ENCODE assay signal across 9 cellular contexts in the genomic region with DNA sequence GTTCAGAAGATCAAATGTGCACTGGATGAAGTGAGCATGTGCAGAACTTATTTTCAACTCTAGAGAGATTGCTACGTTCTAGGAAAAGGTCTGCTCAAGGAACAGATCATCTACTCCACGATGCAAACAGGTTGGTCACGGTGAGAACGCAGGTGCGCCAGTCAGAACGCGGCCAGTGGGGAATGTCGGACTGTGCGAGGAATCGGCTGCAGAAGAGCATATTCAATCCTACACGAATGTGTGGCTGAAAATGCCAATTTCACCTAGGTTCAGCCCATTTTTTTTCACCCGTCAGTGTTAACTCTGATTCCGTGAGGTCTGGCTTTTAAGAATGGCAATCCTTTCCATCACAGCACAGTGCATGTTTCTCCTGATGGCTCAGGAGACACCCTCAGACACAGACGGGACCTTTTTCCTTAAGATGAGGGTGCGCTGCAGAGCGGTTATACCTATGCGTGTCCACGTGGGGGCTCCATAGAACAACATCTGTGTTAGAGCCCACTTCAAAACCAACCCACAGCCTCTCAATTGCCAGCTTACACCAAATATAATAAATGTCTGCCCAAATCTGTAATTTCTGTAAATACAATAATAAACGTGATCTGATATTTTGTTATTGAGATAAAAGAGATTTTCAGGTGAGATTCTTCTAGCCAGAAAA.
DNase-seq lines count a peak whose midpoint lies in the region; ATAC-seq, FAIRE-seq and TF ChIP-seq lines count a peak whose summit lies in the region.
"Had no signal": no experiment of that assay in that cellular context is flagged by ENCODE, and none has a peak within 500 bp of the region (broad histone marks: within the 10 kb centered on the region; RNA-seq: fewer than 3 reads in every experiment).

No MANE protein-coding gene starts in this region.

- H3K4me2 ChIP-seq in astrocyte (ENCODE audit: low read length) (no peak overlapping the region), smooth muscle cell (no peak overlapping the region)

- no peaks in the 10 kb centered on the region for H3K9me3 Mint-ChIP-seq in astrocyte (ENCODE audit: unreplicated experiment)
- H3K9me3 Mint-ChIP-seq: stimulated activated naive CD8-positive, alpha-beta T cell treated with anti-CD3 and anti-CD28 coated beads, Interleukin-15, Interleukin-2, amounts not matched to agents 100 ng/mL and 50 ng/mL, for 24 hours had no signal

- H3K4me1 Mint-ChIP-seq in astrocyte (ENCODE audit: low read depth, unreplicated experiment): peaks cover under 1% of the 10 kb centered on the region

- TF ChIP-seq CTCF in astrocyte (IDR thresholded peaks at IDR 0.05; ENCODE audit: insufficient read depth, low read depth, low read length) (peak; percentile 73), smooth muscle cell (IDR thresholded peaks at IDR 0.05; ENCODE audit: borderline replicate concordance, insufficient read depth, poor library complexity, severe bottlenecking) (peak; percentile 63)

- H3K27me3 ChIP-seq in astrocyte (ENCODE audit: insufficient read depth, low read length) (no peaks in the 10 kb centered on the region), smooth muscle cell (ENCODE audit: low read depth) (peaks cover 77% of the 10 kb centered on the region)

- H4K20me1 ChIP-seq in astrocyte (ENCODE audit: insufficient read depth, low read length): no peaks in the 10 kb centered on the region
- H4K20me1 ChIP-seq in smooth muscle cell (ENCODE audit: low read depth): no peaks in the 10 kb centered on the region

- TF ChIP-seq RAD21 in Ishikawa (IDR thresholded peaks at IDR 0.05; ENCODE audit: low read depth): peak; percentile 52

- H3K27ac ChIP-seq in astrocyte (ENCODE audit: low read depth, low read length) (no peak overlapping the region), smooth muscle cell (ENCODE audit: low read depth) (no peak overlapping the region)

- DNase-seq in EH (ENCODE audit: low read depth) (peak; percentile 48), OCI-M1 (lab: John Stamatoyannopoulos, UW) (peak; percentile 79), astrocyte (ENCODE audit: low read depth) (peak; percentile 8), hippocampal formation (lab: John Stamatoyannopoulos, UW) (peak; percentile 2 to 4), smooth muscle cell (lab: John Stamatoyannopoulos, UW; ENCODE audit: unreplicated experiment) (no peak), T1000 (lab: John Stamatoyannopoulos, UW) (no peak)

- no peaks in the 10 kb centered on the region for H3F3A ChIP-seq in smooth muscle cell (ENCODE audit: low read depth)

- peak; percentile 43 for FAIRE-seq in astrocyte (lab: Jason Lieb, UNC)

- H3K9ac ChIP-seq in astrocyte (ENCODE audit: low read length): no peak overlapping the region
- no peak overlapping the region for H3K9ac ChIP-seq in smooth muscle cell (ENCODE audit: low read depth)

- H3K79me2 ChIP-seq in astrocyte (ENCODE audit: insufficient read depth, low read length) (no peaks in the 10 kb centered on the region), smooth muscle cell (ENCODE audit: low read depth) (no peaks in the 10 kb centered on the region)

- no peaks in the 10 kb centered on the region for H3K9me3 ChIP-seq in astrocyte (ENCODE audit: insufficient read depth, low read depth, low read length)
- no peaks in the 10 kb centered on the region for H3K9me3 ChIP-seq in smooth muscle cell (replicated peaks; ENCODE audit: low read depth)

- no peaks in the 10 kb centered on the region for H3K36me3 Mint-ChIP-seq in astrocyte (ENCODE audit: low read depth, unreplicated experiment)

- H3K36me3 ChIP-seq in astrocyte (ENCODE audit: insufficient read depth, low read length) (no peaks in the 10 kb centered on the region), smooth muscle cell (ENCODE audit: low read depth) (no peaks in the 10 kb centered on the region)

- 42% methylated on average over 19 of the region's 19 CpGs for WGBS in smooth muscle cell (ENCODE audit: low lambda C conversion rate)

- ATAC-seq in GM21390 (IDR thresholded peaks at IDR 0.05; ENCODE audit: unreplicated experiment): peak; percentile 81

- no peak for TF ChIP-seq EP300 in Ishikawa (IDR thresholded peaks at IDR 0.05; ENCODE audit: borderline replicate concordance)

- H3K27me3 Mint-ChIP-seq in astrocyte (ENCODE audit: low read depth, unreplicated experiment): peaks cover 59% of the 10 kb centered on the region

- H3K27ac Mint-ChIP-seq in astrocyte (ENCODE audit: unreplicated experiment): no peak overlapping the region
- H3K27ac Mint-ChIP-seq: stimulated activated naive CD8-positive, alpha-beta T cell treated with anti-CD3 and anti-CD28 coated beads, Interleukin-15, Interleukin-2, amounts not matched to agents 100 ng/mL and 50 ng/mL, for 24 hours had no signal

- H3K4me3 Mint-ChIP-seq in astrocyte (ENCODE audit: unreplicated experiment): no peak overlapping the region
- H3K4me3 Mint-ChIP-seq: stimulated activated naive CD8-positive, alpha-beta T cell treated with anti-CD3 and anti-CD28 coated beads, Interleukin-15, Interleukin-2, amounts not matched to agents 100 ng/mL and 50 ng/mL, for 24 hours had no signal

- H2AFZ ChIP-seq in astrocyte (ENCODE audit: low read depth, low read length): no peak overlapping the region
- H2AFZ ChIP-seq in smooth muscle cell (ENCODE audit: low read depth): no peak overlapping the region

- H3K4me3 ChIP-seq in astrocyte (ENCODE audit: insufficient read depth, low read depth, low read length): no peak overlapping the region
- no peak overlapping the region for H3K4me3 ChIP-seq in smooth muscle cell

- no peaks in the 10 kb centered on the region for H3K4me1 ChIP-seq in astrocyte (ENCODE audit: insufficient read depth, low read length)
- H3K4me1 ChIP-seq in smooth muscle cell (ENCODE audit: low read depth): no peaks in the 10 kb centered on the region

TF ChIP-seq in Ishikawa, 13 proteins besides CTCF, POLR2A, EP300 and RAD21:
- TF ChIP-seq EGR1 (IDR thresholded peaks at IDR 0.05): no peak
- no peak for TF ChIP-seq TEAD4 (IDR thresholded peaks at IDR 0.05)
- TF ChIP-seq CEBPB (IDR thresholded peaks at IDR 0.05): no peak
- TF ChIP-seq YY1 (IDR thresholded peaks at IDR 0.05; ENCODE audit: low read depth): no peak
- no peak for TF ChIP-seq CREB1 (IDR thresholded peaks at IDR 0.05; ENCODE audit: low read depth)
- TF ChIP-seq, protein P1, sequence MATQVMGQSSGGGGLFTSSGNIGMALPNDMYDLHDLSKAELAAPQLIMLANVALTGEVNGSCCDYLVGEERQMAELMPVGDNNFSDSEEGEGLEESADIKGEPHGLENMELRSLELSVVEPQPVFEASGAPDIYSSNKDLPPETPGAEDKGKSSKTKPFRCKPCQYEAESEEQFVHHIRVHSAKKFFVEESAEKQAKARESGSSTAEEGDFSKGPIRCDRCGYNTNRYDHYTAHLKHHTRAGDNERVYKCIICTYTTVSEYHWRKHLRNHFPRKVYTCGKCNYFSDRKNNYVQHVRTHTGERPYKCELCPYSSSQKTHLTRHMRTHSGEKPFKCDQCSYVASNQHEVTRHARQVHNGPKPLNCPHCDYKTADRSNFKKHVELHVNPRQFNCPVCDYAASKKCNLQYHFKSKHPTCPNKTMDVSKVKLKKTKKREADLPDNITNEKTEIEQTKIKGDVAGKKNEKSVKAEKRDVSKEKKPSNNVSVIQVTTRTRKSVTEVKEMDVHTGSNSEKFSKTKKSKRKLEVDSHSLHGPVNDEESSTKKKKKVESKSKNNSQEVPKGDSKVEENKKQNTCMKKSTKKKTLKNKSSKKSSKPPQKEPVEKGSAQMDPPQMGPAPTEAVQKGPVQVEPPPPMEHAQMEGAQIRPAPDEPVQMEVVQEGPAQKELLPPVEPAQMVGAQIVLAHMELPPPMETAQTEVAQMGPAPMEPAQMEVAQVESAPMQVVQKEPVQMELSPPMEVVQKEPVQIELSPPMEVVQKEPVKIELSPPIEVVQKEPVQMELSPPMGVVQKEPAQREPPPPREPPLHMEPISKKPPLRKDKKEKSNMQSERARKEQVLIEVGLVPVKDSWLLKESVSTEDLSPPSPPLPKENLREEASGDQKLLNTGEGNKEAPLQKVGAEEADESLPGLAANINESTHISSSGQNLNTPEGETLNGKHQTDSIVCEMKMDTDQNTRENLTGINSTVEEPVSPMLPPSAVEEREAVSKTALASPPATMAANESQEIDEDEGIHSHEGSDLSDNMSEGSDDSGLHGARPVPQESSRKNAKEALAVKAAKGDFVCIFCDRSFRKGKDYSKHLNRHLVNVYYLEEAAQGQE (IDR thresholded peaks at IDR 0.05; ENCODE audit: low read depth): no peak
- TF ChIP-seq NFIC (IDR thresholded peaks at IDR 0.05): no peak
- TF ChIP-seq ZBTB7A (IDR thresholded peaks at IDR 0.05; ENCODE audit: low read depth): no peak
- no peak for TF ChIP-seq TAF1 (IDR thresholded peaks at IDR 0.05; ENCODE audit: low read depth)
- TF ChIP-seq, protein P2, sequence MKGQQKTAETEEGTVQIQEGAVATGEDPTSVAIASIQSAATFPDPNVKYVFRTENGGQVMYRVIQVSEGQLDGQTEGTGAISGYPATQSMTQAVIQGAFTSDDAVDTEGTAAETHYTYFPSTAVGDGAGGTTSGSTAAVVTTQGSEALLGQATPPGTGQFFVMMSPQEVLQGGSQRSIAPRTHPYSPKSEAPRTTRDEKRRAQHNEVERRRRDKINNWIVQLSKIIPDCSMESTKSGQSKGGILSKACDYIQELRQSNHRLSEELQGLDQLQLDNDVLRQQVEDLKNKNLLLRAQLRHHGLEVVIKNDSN (IDR thresholded peaks at IDR 0.05): no peak
- TF ChIP-seq, protein P3, sequence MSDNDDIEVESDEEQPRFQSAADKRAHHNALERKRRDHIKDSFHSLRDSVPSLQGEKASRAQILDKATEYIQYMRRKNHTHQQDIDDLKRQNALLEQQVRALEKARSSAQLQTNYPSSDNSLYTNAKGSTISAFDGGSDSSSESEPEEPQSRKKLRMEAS (IDR thresholded peaks at IDR 0.05): no peak
- no peak for TF ChIP-seq FOXM1 (IDR thresholded peaks at IDR 0.05; ENCODE audit: borderline replicate concordance, low read depth)
- no peak for TF ChIP-seq TCF12 (IDR thresholded peaks at IDR 0.05; ENCODE audit: low read depth)

Comparison
In these comparisons a context has a peak if more than half of its experiments do, and no peak if none do; other contexts are left out.
1. DNase-seq: peak in EH (single experiment), OCI-M1 (single experiment), astrocyte (single experiment) and hippocampal formation (2 of 2); none in smooth muscle cell (single experiment) and T1000 (single experiment).